Comparison of ENCODE assay signal across 1 cellular context in the genomic region with DNA sequence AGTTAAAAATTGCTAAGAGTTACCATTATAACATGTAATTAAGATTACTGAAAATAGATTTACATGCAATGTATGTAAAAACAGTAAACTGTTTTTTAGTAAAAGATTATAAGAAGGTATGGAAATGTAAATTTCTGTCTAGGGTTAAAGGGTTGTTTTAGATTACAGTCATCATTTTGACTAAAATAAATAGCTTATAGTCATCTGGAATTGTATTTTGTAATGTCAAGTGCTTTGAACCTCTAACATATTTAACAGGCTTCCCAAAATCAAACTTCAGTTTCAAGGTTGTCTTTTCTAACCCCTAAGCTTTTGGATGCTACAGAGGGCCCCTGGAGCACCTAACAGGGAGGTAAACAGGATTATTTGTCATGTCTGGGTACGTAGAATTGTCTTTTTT.
TF ChIP-seq lines count a peak whose summit lies in the region.

No MANE protein-coding gene starts in this region.

TF ChIP-seq in K562, 482 proteins besides CTCF, POLR2A, EP300 and RAD21 (continued from another document):
- TF ChIP-seq ZNF280A (IDR thresholded peaks at IDR 0.05; ENCODE audit: low read depth, partially characterized antibody) (peak; percentile 44), POLR2AphosphoS5 (IDR thresholded peaks at IDR 0.05; ENCODE audit: control insufficient read depth, insufficient read depth, low read depth, low read length) (no peak), ZNF41 (CRISPR knock-in tag; conservative IDR thresholded peaks at IDR 0.05) (no peak), ZNF507 (tag; conservative IDR thresholded peaks at IDR 0.05) (peak; percentile 32; the same call in 1 of the 2 replicates), TRIM28 (IDR thresholded peaks at IDR 0.05) (peak; percentile 94), NR2C1 (IDR thresholded peaks at IDR 0.05) (no peak), NR2C1 (tag; IDR thresholded peaks at IDR 0.05) (no peak), FIP1L1 (IDR thresholded peaks at IDR 0.05; ENCODE audit: low read depth, low read length, poor library complexity, severe bottlenecking) (no peak), CC2D1A (IDR thresholded peaks at IDR 0.05) (no peak), ZFP36 (IDR thresholded peaks at IDR 0.05; ENCODE audit: low read depth, low read length, partially characterized antibody) (peak; percentile 5), HLTF (IDR thresholded peaks at IDR 0.05) (0 out of 2 replicates have a peak, but pooled peaks have one; percentile 39)
- TF ChIP-seq, protein P1, sequence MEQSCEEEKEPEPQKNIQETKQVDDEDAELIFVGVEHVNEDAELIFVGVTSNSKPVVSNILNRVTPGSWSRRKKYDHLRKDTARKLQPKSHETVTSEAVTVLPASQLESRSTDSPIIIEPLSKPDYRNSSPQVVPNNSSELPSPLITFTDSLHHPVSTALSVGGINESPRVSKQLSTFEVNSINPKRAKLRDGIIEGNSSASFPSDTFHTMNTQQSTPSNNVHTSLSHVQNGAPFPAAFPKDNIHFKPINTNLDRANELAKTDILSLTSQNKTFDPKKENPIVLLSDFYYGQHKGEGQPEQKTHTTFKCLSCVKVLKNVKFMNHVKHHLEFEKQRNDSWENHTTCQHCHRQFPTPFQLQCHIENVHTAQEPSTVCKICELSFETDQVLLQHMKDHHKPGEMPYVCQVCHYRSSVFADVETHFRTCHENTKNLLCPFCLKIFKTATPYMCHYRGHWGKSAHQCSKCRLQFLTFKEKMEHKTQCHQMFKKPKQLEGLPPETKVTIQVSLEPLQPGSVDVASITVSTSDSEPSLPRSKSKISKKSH (CRISPR knock-in tag; IDR thresholded peaks at IDR 0.05) = peak; percentile 79; the same call in 1 of the 2 replicates
- TF ChIP-seq, protein P2, sequence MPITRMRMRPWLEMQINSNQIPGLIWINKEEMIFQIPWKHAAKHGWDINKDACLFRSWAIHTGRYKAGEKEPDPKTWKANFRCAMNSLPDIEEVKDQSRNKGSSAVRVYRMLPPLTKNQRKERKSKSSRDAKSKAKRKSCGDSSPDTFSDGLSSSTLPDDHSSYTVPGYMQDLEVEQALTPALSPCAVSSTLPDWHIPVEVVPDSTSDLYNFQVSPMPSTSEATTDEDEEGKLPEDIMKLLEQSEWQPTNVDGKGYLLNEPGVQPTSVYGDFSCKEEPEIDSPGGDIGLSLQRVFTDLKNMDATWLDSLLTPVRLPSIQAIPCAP (CRISPR knock-in tag; IDR thresholded peaks at IDR 0.05; ENCODE audit: borderline replicate concordance) = no peak
